Comparison of ENCODE assay signal across 6 cellular contexts in genomic region chr22:24553597-24554315, GRCh38. TPM values are rescaled to one million over a fixed set of nuclear protein-coding genes. Genes with fewer than 3 reads are reported as not detected.
DNase-seq lines count a peak whose midpoint lies in the region; ATAC-seq and FAIRE-seq lines count a peak whose summit lies in the region.

No MANE protein-coding gene starts in this region.

- in situ Hi-C loops in HAP-1 (cut with MboI; ENCODE audit: low sequenced_read_pairs): no loop called here

- H3K9me3 ChIP-seq in HAP-1 (no peaks in the 10 kb centered on the region), mononuclear cell (ENCODE audit: low read depth, low read length) (no peaks in the 10 kb centered on the region)

- H3K27me3 ChIP-seq in HAP-1 (ENCODE audit: low read depth) (no peaks in the 10 kb centered on the region), mononuclear cell (ENCODE audit: insufficient read depth, low read length) (no peaks in the 10 kb centered on the region)

- peak overlapping the region; percentile 99 for H3K27ac Mint-ChIP-seq in activated naive CD8-positive, alpha-beta T cell

- peak overlapping the region; percentile 82 for H3K4me3 ChIP-seq in HAP-1
- H3K4me3 ChIP-seq in mononuclear cell (ENCODE audit: low read length): peak overlapping the region; percentile 98

- peaks cover 45% of the 10 kb centered on the region for H3K4me1 Mint-ChIP-seq in activated naive CD8-positive, alpha-beta T cell (ENCODE audit: low read depth)

- no peaks in the 10 kb centered on the region for H3K27me3 Mint-ChIP-seq in activated naive CD8-positive, alpha-beta T cell

- peaks cover 20% of the 10 kb centered on the region for H3K36me3 ChIP-seq in HAP-1 (replicated peaks)

- FAIRE-seq in HTR-8/SVneo (lab: Jason Lieb, UNC): no peak

- H3K36me3 Mint-ChIP-seq in activated naive CD8-positive, alpha-beta T cell: no peaks in the 10 kb centered on the region

- peaks cover 2% of the 10 kb centered on the region; the same call in 1 of the 2 replicates for H3K4me1 ChIP-seq in HAP-1
- H3K4me1 ChIP-seq in mononuclear cell (ENCODE audit: insufficient read depth, low read length): peaks cover 70% of the 10 kb centered on the region

- peak overlapping the region; percentile 100 for H3K4me3 Mint-ChIP-seq in activated naive CD8-positive, alpha-beta T cell

- no peaks in the 10 kb centered on the region for H3K9me3 Mint-ChIP-seq in activated naive CD8-positive, alpha-beta T cell (ENCODE audit: low read depth)

- DNase-seq in HAP-1 (ENCODE audit: low spot score in 2 of 2) (no peak), HTR-8/SVneo (ENCODE audit: insufficient read length, low spot score) (no peak)

- ATAC-seq in GM19395 (IDR thresholded peaks at IDR 0.05; ENCODE audit: unreplicated experiment): no peak
- no peak for ATAC-seq in HG03135 (IDR thresholded peaks at IDR 0.05; ENCODE audit: unreplicated experiment)

RNA-seq across cellular contexts. Expression of gene GUCD1, which starts 1.2 kb away (rescaled TPM):
- total RNA-seq in mononuclear cell: 88.6 TPM

RNA-seq across cellular contexts. Expression of gene SNRPD3, which starts 2.0 kb away (rescaled TPM):
- total RNA-seq in mononuclear cell: 57.9 TPM

RNA-seq across cellular contexts. Expression of gene LRRC75B, which starts 39.1 kb away (rescaled TPM):
- 0.63 TPM for total RNA-seq in mononuclear cell

RNA-seq across cellular contexts. Expression of gene GGT1, which starts 49.2 kb away (rescaled TPM):
- 8.8 TPM for total RNA-seq in mononuclear cell

RNA-seq across cellular contexts. Expression of gene UPB1, which starts 58.6 kb away (rescaled TPM):
- total RNA-seq in mononuclear cell: 3.6 TPM
